In genomic region chr1:77683836-77684148, GRCh38 we compare ENCODE assay signal across 8 cellular contexts. TPM values are rescaled to one million over a fixed set of nuclear protein-coding genes. Genes with fewer than 3 reads are reported as not detected.
DNase-seq lines count a peak whose midpoint lies in the region; ATAC-seq, FAIRE-seq and TF ChIP-seq lines count a peak whose summit lies in the region.

No MANE protein-coding gene starts in this region.

- ATAC-seq in A549 (no peak), GM21360 (IDR thresholded peaks at IDR 0.05; ENCODE audit: unreplicated experiment) (no peak), GM21423 (IDR thresholded peaks at IDR 0.05; ENCODE audit: unreplicated experiment) (no peak)

- H3K36me3 ChIP-seq in HEK293 (ENCODE audit: control insufficient read depth in 2 of 2, insufficient read depth in 1 of 2, low read length in 2 of 2) = no peaks in the 10 kb centered on the region; a peak in 1 of 3 replicates
- no peaks in the 10 kb centered on the region for H3K36me3 ChIP-seq in brain microvascular endothelial cell (replicated peaks)

- H3K27me3 ChIP-seq in brain microvascular endothelial cell (replicated peaks) = no peaks in the 10 kb centered on the region
- H3K27me3 ChIP-seq in mononuclear cell (ENCODE audit: insufficient read depth, low read length) = no peaks in the 10 kb centered on the region

- in situ Hi-C loops in brain microvascular endothelial cell (cut with HindIII; ENCODE audit: low pct_ligation_motif_present, low sequenced_read_pairs) = no loop called here
- in situ Hi-C loops in G401 (cut with HindIII; ENCODE audit: low sequenced_read_pairs) = no loop called here

- FAIRE-seq in A549 (lab: Jason Lieb, UNC) = no peak

- TF ChIP-seq EP300 in A549 (IDR thresholded peaks at IDR 0.05) = no peak

- peak overlapping the region; percentile 94 for H3K4me2 ChIP-seq in A549

- DNase-seq in A549 (ENCODE audit: low read depth in 1 of 2, low spot score in 1 of 2) = no peak
- DNase-seq in brain microvascular endothelial cell = no peak
- DNase-seq in stimulated activated CD4-positive, alpha-beta T cell treated with anti-CD3 and anti-CD28 coated beads, Interleukin-2, amount 100 ng/mL, for 48 hours = no peak
- no peak for DNase-seq in G401 (ENCODE audit: low spot score)

- H3K4me3 ChIP-seq in A549 = peak overlapping the region; percentile 81
- peak overlapping the region; percentile 83 for H3K4me3 ChIP-seq in HEK293 (ENCODE audit: low read depth, low read length)
- peak overlapping the region; percentile 78 for H3K4me3 ChIP-seq in brain microvascular endothelial cell (ENCODE audit: low read depth, low read length)
- peak overlapping the region; percentile 73 for H3K4me3 ChIP-seq in mononuclear cell (ENCODE audit: low read length)

- H3K27ac ChIP-seq in A549 (peak overlapping the region; percentile 87 to 100), HEK293 (ENCODE audit: extremely low read depth, low read depth, low read length) (peak overlapping the region; percentile 95), brain microvascular endothelial cell (peak overlapping the region; percentile 87)

- POLR2A ChIA-PET in A549 (lab: Yijun Ruan, JAX) (interaction anchor here (0.5 to 2.2 kb wide), 5 partner anchors 9 to 321 kb away, joined by 3 to 16 read pairs (median 4); partner anchors contain the start of gene DNAJB4), HEK293 (lab: Yijun Ruan, JAX) (interaction anchor here (0.7 to 2.0 kb wide), 9 partner anchors 10 to 501 kb away, joined by 3 to 13 read pairs (median 3); partner anchors contain the start of genes DNAJB4 and MIGA1)

- no peak for TF ChIP-seq RAD21 in A549 (conservative IDR thresholded peaks at IDR 0.05 in 1 of 2, IDR thresholded peaks at IDR 0.05 in 1 of 2)

- H3K9me3 ChIP-seq in A549 (no peaks in the 10 kb centered on the region), HEK293 (ENCODE audit: control insufficient read depth, insufficient read depth, low read depth, low read length) (no peaks in the 10 kb centered on the region), mononuclear cell (ENCODE audit: low read depth, low read length) (no peaks in the 10 kb centered on the region)

- WGBS in A549 (ENCODE audit: missing lambda C conversion rate) = under 1% methylated on average over 9 of the region's 9 CpGs

- no peak for TF ChIP-seq POLR2A in A549 (IDR thresholded peaks at IDR 0.05; ENCODE audit: low read length)

- H3K4me1 ChIP-seq in A549 (peaks cover 33% of the 10 kb centered on the region), HEK293 (ENCODE audit: control insufficient read depth, insufficient read depth, low read length) (peaks cover 9% of the 10 kb centered on the region; the same call in 1 of the 2 replicates), mononuclear cell (ENCODE audit: insufficient read depth, low read length) (peaks cover 17% of the 10 kb centered on the region)

- CTCF ChIA-PET in A549 (lab: Yijun Ruan, JAX) (interaction anchor here (1.1 to 2.9 kb wide), 11 partner anchors 10 to 402 kb away, joined by 3 to 10 read pairs (median 4); partner anchors contain the start of gene AK5), HEK293 (lab: Yijun Ruan, JAX) (interaction anchor here (0.6 to 1.9 kb wide), 8 partner anchors 10 to 1698 kb away, joined by 3 to 6 read pairs (median 4); no protein-coding TSS in a partner anchor)

- TF ChIP-seq CTCF in A549 (IDR thresholded peaks at IDR 0.05) = no peak
- no peak for TF ChIP-seq CTCF in HEK293 (tag by site-specific recombination; IDR thresholded peaks at IDR 0.05)
- TF ChIP-seq CTCF in brain microvascular endothelial cell (IDR thresholded peaks at IDR 0.05; ENCODE audit: low read depth, low read length, missing control alignments) = no peak

TF ChIP-seq in A549, 52 proteins besides CTCF, POLR2A, EP300 and RAD21 (continues in another document):
- TF ChIP-seq KDM5A (IDR thresholded peaks at IDR 0.05) (no peak), CBX2 (IDR thresholded peaks at IDR 0.05; ENCODE audit: borderline replicate concordance, low read depth) (no peak), RARB (CRISPR knock-in tag; IDR thresholded peaks at IDR 0.05) (no peak), JUNB (IDR thresholded peaks at IDR 0.05) (no peak), HEYL (CRISPR knock-in tag; IDR thresholded peaks at IDR 0.05) (no peak), CEBPB (IDR thresholded peaks at IDR 0.05) (no peak), E2F6 (IDR thresholded peaks at IDR 0.05; ENCODE audit: borderline replicate concordance, low read depth) (no peak), JUN (IDR thresholded peaks at IDR 0.05) (no peak), EHF (CRISPR knock-in tag; IDR thresholded peaks at IDR 0.05) (no peak), ZFP36 (IDR thresholded peaks at IDR 0.05; ENCODE audit: borderline replicate concordance, partially characterized antibody) (no peak), TP53 (CRISPR knock-in tag; IDR thresholded peaks at IDR 0.05) (no peak), CHD4 (IDR thresholded peaks at IDR 0.05; ENCODE audit: borderline replicate concordance) (no peak), GATA3 (IDR thresholded peaks at IDR 0.05; ENCODE audit: borderline replicate concordance) (no peak), NR3C1 (IDR thresholded peaks at IDR 0.05) (no peak), BCL3 (IDR thresholded peaks at IDR 0.05) (no peak), HDAC2 (IDR thresholded peaks at IDR 0.05) (no peak)

TF ChIP-seq in HEK293, 187 proteins besides CTCF, POLR2A, EP300 and RAD21:
- TF ChIP-seq MZF1 (tag by site-specific recombination; IDR thresholded peaks at IDR 0.05; ENCODE audit: borderline replicate concordance) = 0 out of 2 replicates have a peak, but pooled peaks have one; percentile 1
- TF ChIP-seq ZNF248 (tag by site-specific recombination; IDR thresholded peaks at IDR 0.05) = no peak
- TF ChIP-seq ZNF223 (tag by site-specific recombination; IDR thresholded peaks at IDR 0.05) = no peak
- 0 out of 2 replicates have a peak, but pooled peaks have one; percentile 14 for TF ChIP-seq ZNF501 (tag by site-specific recombination; IDR thresholded peaks at IDR 0.05)
- TF ChIP-seq ZBTB17 (tag by site-specific recombination; IDR thresholded peaks at IDR 0.05) = peak; percentile 82
- TF ChIP-seq ZNF335 (tag by site-specific recombination; conservative IDR thresholded peaks at IDR 0.05) = peak; percentile 27; the same call in 1 of the 2 replicates
- peak; percentile 46 for TF ChIP-seq PRDM10 (tag by site-specific recombination; IDR thresholded peaks at IDR 0.05)
- 0 out of 2 replicates have a peak, but pooled peaks have one; percentile 4 for TF ChIP-seq ZNF600 (tag by site-specific recombination; IDR thresholded peaks at IDR 0.05)

RNA-seq across cellular contexts. Expression of gene ZZZ3, which starts 1.3 kb away (rescaled TPM):
- polyA plus RNA-seq in A549 (2011; rRNA removed) (30.0 and 32.2 TPM in 2 replicates), A549 (2017; fragmentation: RNase III; extraction: RNeasy Plus Mini Kit Qiagen cat#74134 plus additional on column Dnase treatment) (20.7 to 25.6 TPM (median 22.7 TPM) in 3 replicates)
- 6.2 and 6.6 TPM in 2 replicates for polyA plus RNA-seq in A549 (2012; cell fraction: cytosol; rRNA removed)
- polyA plus RNA-seq in A549 (2012; cell fraction: nucleus; rRNA removed) = 6.3 and 12.0 TPM in 2 replicates
- 17.6 and 23.3 TPM in 2 replicates for polyA minus RNA-seq in A549 (2011; rRNA and poly(A)+ RNA removed)
- total RNA-seq in mononuclear cell = 62.9 TPM
- 20.7 and 39.8 TPM in 2 replicates for total RNA-seq in G401 (2014; rRNA removed; shearing (Covaris generic))
